In the genomic region with DNA sequence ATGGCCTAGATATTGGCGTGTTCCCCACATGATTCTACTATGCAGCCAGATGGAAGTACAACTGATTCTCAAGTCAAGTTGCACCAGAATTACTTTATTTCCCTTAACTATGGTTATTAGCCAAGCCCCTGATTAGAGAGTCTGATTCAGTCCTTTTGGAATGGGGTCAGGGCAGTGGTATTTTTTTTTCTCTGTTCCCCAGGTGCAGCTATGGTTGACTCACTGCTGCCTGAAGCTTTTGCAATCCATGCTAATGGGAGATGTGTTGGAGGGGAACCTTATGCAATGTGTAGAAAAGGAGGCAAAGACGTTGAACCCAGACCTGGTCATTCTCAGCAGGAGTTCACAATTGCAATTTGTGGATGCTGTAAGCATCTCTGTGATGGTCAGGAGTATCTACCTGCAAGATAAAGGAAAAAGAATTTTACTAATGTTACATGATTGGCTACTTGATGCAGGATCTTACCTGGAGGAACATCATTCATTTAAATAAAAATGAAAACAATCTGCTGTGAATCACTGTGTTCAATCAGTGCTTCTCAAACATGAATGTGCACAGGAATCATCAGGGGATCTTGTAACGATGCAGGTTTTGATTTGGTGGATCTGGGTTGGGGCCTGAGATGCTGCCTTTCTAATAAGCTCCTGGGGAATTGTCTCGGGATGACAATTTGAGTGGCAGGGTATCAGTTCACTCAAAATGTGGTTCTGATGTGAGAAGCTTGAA, we compare ENCODE assay signal across 12 cellular contexts. TPM values are rescaled to one million over a fixed set of nuclear protein-coding genes. Genes with fewer than 3 reads are reported as not detected.
DNase-seq lines count a peak whose midpoint lies in the region; ATAC-seq and TF ChIP-seq lines count a peak whose summit lies in the region.
"Had no signal": no experiment of that assay in that cellular context is flagged by ENCODE, and none has a peak within 500 bp of the region (broad histone marks: within the 10 kb centered on the region; RNA-seq: fewer than 3 reads in every experiment).

No MANE protein-coding gene starts in this region.

- H3K79me2 ChIP-seq in GM23248 (ENCODE audit: insufficient read depth): no peaks in the 10 kb centered on the region
- H3K79me2 ChIP-seq in OCI-LY7 (ENCODE audit: insufficient read depth, low read depth, low read length): no peaks in the 10 kb centered on the region

- H2AFZ ChIP-seq in GM23248 (no peak overlapping the region), OCI-LY7 (ENCODE audit: low read length) (no peak overlapping the region)
- H2AFZ ChIP-seq: neural progenitor cell had no signal

- no peaks in the 10 kb centered on the region for H3K9me3 ChIP-seq in GM23248 (ENCODE audit: low read depth)
- no peaks in the 10 kb centered on the region for H3K9me3 ChIP-seq in OCI-LY7 (ENCODE audit: low read length)

- ATAC-seq in sciatic nerve: peak; percentile 96
- ATAC-seq: left colon had no signal

- WGBS in GM23248 (ENCODE audit: low coverage in 1 of 2, low lambda C conversion rate in 2 of 2, missing lambda C conversion rate in 2 of 2), 2 experiments: 50 to 51% methylated on average over 4 of the region's 4 CpGs

- no peak overlapping the region for H3K9ac ChIP-seq in GM23248
- H3K9ac ChIP-seq: neural progenitor cell had no signal

- H3K27me3 ChIP-seq in GM23248 (replicated peaks; ENCODE audit: insufficient read depth): no peaks in the 10 kb centered on the region
- peaks cover 0 to 6% (median 0%) of the 10 kb centered on the region in 45 donors for H3K27me3 ChIP-seq in dorsolateral prefrontal cortex
- H3K27me3 ChIP-seq: neural progenitor cell had no signal

- H3K36me3 ChIP-seq in GM23248 (ENCODE audit: low read depth) (no peaks in the 10 kb centered on the region), OCI-LY7 (ENCODE audit: insufficient read depth, low read length) (no peaks in the 10 kb centered on the region)
- H3K36me3 ChIP-seq: neural progenitor cell had no signal

- TF ChIP-seq CTCF in RWPE1 (conservative IDR thresholded peaks at IDR 0.05; ENCODE audit: low read depth): no peak
- TF ChIP-seq CTCF in OCI-LY7 (conservative IDR thresholded peaks at IDR 0.05; ENCODE audit: low read length): no peak
- no peak for TF ChIP-seq CTCF in dorsolateral prefrontal cortex (IDR thresholded peaks at IDR 0.05 in 54 of 56, conservative IDR thresholded peaks at IDR 0.05 in 2 of 56; ENCODE audit: low read depth in 1 of 56, partially characterized antibody in 56 of 56)

- intact Hi-C loops in sciatic nerve (cut with DNase I) (no loop called here), OCI-LY7 (cut with micrococcal nuclease; ENCODE audit: unreplicated experiment) (no loop called here), dorsolateral prefrontal cortex (cut with DNase I) (no loop called here)

- in situ Hi-C loops in GM23248 (cut with MboI): no loop called here

- H3K27ac ChIP-seq in GM23248: no peak overlapping the region
- H3K27ac ChIP-seq in RWPE1: no peak overlapping the region
- H3K27ac ChIP-seq in OCI-LY7 (ENCODE audit: low read depth, low read length, poor library complexity, severe bottlenecking): no peak overlapping the region
- H3K27ac ChIP-seq in dorsolateral prefrontal cortex: no peak overlapping the region
- H3K27ac ChIP-seq: neural progenitor cell had no signal

- peaks cover 32% of the 10 kb centered on the region for H3K4me1 ChIP-seq in GM23248 (ENCODE audit: insufficient read depth)
- no peaks in the 10 kb centered on the region for H3K4me1 ChIP-seq in OCI-LY7 (ENCODE audit: insufficient read depth, low read length, poor library complexity, severe bottlenecking)
- H3K4me1 ChIP-seq: neural progenitor cell had no signal

- POLR2A ChIA-PET in RWPE1 (lab: Yijun Ruan, JAX; ENCODE audit: low non-redundant PET) (no interaction called here), OCI-LY7 (lab: Charles Lee) (no interaction called here)

- no peak overlapping the region for H3K4me3 ChIP-seq in GM23248
- H3K4me3 ChIP-seq in OCI-LY7 (ENCODE audit: low read depth, low read length, poor library complexity, severe bottlenecking): no peak overlapping the region
- H3K4me3 ChIP-seq in dorsolateral prefrontal cortex: no peak overlapping the region
- H3K4me3 ChIP-seq: neural progenitor cell had no signal

- H3K9me2 ChIP-seq in GM23248 (ENCODE audit: insufficient read depth) (no peaks in the 10 kb centered on the region), OCI-LY7 (ENCODE audit: insufficient read depth, low read length) (no peaks in the 10 kb centered on the region)

- CTCF ChIA-PET in RWPE1 (lab: Yijun Ruan, JAX): interaction anchor here (0.6 to 1.2 kb wide), 3 partner anchors 70 to 1190 kb away, joined by 3 to 4 read pairs (median 3); no protein-coding TSS in a partner anchor
- CTCF ChIA-PET in OCI-LY7 (lab: Charles Lee; ENCODE audit: unreplicated experiment): no interaction called here

- H3K4me2 ChIP-seq in GM23248 (ENCODE audit: unreplicated experiment): peak overlapping the region; percentile 21
- no peak overlapping the region for H3K4me2 ChIP-seq in OCI-LY7 (ENCODE audit: low read length)
- H3K4me2 ChIP-seq: neural progenitor cell had no signal

- peak; percentile 84 for DNase-seq in GM23248
- DNase-seq in RWPE1 (ENCODE audit: low spot score): peak; percentile 97
- DNase-seq in fibroblast of peridontal ligament (ENCODE audit: extremely low read depth): peak; percentile 84
- DNase-seq in sciatic nerve (ENCODE audit: low spot score): no peak
- DNase-seq in DMS 273 (lab: John Stamatoyannopoulos, UW; ENCODE audit: unreplicated experiment): no peak
- no peak for DNase-seq in OCI-LY7 (ENCODE audit: low spot score)
- DNase-seq in dorsolateral prefrontal cortex: no peak
- no peak for DNase-seq in ecto neural progenitor cell (ENCODE audit: low spot score)
- DNase-seq: DMS153, left colon, NCI-H2081 treated with DMSO at 0.1 percent for 48 hours had no signal

- BruUV-seq in OCI-LY7 (replicated peaks; lab: Mats Ljungman, UMichigan): no TSS peak

- H4K20me1 ChIP-seq in GM23248 (ENCODE audit: insufficient read depth) (no peaks in the 10 kb centered on the region), OCI-LY7 (ENCODE audit: insufficient read depth, low read length) (no peaks in the 10 kb centered on the region)

- peaks cover 34% of the 10 kb centered on the region; the same call in 1 of the 2 replicates for H3F3A ChIP-seq in GM23248 (ENCODE audit: insufficient read depth)

RNA-seq across cellular contexts. Expression of a gene that starts 49.4 kb away (rescaled TPM):
- total RNA-seq in GM23248 (2014; rRNA removed; shearing (Covaris generic)): 64.5 and 70.9 TPM in 2 replicates
- polyA plus RNA-seq in GM23248 (2016; fragmentation: Nextera tagmentation; extraction: Ambion mirVana): 80.1 and 83.6 TPM in 2 replicates
- 26.3 TPM for total RNA-seq in sciatic nerve
- total RNA-seq in OCI-LY7 (2014; rRNA removed; shearing (Covaris generic)): 40.7 and 52.5 TPM in 2 replicates
- total RNA-seq in OCI-LY7 (2022): 29.7 and 36.8 TPM in 2 replicates
- total RNA-seq in dorsolateral prefrontal cortex: 10 to 100 TPM; 12.0 to 56.7 (median 33.2) TPM

Comparison
In these comparisons a context has a peak if more than half of its experiments do, and no peak if none do; other contexts are left out.
1. DNase-seq: peak in GM23248 (single experiment), RWPE1 (single experiment) and fibroblast of peridontal ligament (single experiment); none in sciatic nerve (single experiment), DMS 273 (single experiment), OCI-LY7 (single experiment), dorsolateral prefrontal cortex (0 of 10) and ecto neural progenitor cell (single experiment).